Comparison of ENCODE assay signal across 16 cellular contexts in the genomic region with DNA sequence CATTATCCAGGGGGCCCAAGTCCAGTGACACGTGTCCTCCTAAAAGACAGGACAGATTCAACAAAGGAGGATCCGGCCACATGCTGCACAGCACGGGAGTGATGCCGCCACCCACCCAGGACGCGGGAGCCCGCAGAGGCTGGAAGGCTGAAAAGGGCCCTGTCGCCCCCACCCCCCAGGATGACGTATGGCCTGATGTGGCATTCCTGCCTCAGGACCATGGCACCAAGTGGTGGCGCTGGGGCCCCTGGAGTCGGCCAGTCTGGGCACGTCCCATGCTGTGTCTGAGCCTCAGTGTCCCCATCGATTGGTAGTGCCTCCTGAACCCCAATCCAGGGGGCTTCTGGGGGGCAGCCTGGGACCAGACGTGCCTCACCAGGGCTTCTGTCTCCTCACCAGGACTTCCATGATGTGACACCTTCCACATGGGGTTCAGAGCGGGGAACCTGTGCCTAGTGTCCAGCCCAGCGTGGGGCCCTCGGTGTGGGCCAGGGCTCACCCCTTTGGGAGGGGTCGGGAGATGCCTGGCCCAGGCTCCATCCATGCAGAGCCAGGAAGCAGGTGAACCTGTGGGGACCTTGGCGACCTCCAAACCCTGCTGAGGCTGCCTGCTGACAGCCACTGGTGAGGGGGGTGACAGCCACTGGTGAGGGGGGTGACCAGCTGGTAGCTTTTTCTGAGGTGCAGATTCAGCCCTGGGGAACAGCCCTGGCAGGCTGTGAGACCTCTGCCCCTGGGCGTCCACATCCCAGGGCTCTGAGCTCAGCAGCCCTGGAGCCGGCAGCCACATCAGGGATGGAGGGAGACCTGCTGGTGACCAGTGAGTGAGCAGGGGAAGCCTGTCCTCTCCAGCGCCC.
DNase-seq lines count a peak whose midpoint lies in the region; ATAC-seq and TF ChIP-seq lines count a peak whose summit lies in the region.
"Had no signal": no experiment of that assay in that cellular context is flagged by ENCODE, and none has a peak within 500 bp of the region (broad histone marks: within the 10 kb centered on the region; RNA-seq: fewer than 3 reads in every experiment).

No MANE protein-coding gene starts in this region.

- DNase-seq in activated CD4-positive, alpha-beta T cell treated with anti-CD3 and anti-CD28 coated beads for 36 hours: peak; percentile 3
- no peak for DNase-seq in activated CD4-positive, alpha-beta T cell treated with anti-CD3 and anti-CD28 coated beads for 4 hours
- DNase-seq in colonic mucosa: peak; percentile 13
- peak; percentile 81 for DNase-seq in mesenteric fat pad (ENCODE audit: low spot score)
- peak; percentile 12 to 20 for DNase-seq in thyroid gland
- no peak for DNase-seq in NOMO-1 (lab: John Stamatoyannopoulos, UW; ENCODE audit: unreplicated experiment in 2 of 2)
- DNase-seq: caudate nucleus, esophagus squamous epithelium, NCI-H1694, NCI-H774, retina, SHP77, substantia nigra had no signal

- no peak overlapping the region for H3K27ac ChIP-seq in colonic mucosa
- peak overlapping the region; percentile 75 to 85 (median 77) for H3K27ac ChIP-seq in thyroid gland
- H3K27ac ChIP-seq: esophagus squamous epithelium had no signal

- POLR2A ChIA-PET in activated CD4-positive, alpha-beta T cell treated with anti-CD3 and anti-CD28 coated beads for 36 hours (lab: Charles Lee): interaction anchor here (0.6 kb wide), 1 partner anchor 39 kb away, joined by 3 read pairs; no protein-coding TSS in a partner anchor

- intact Hi-C loops in activated CD4-positive, alpha-beta T cell treated with anti-CD3 and anti-CD28 coated beads for 36 hours (cut with DNase I, micrococcal nuclease): loop anchor here in 1 of 2 experiments (10.0 kb wide), 1 partner anchor 325 kb away; no protein-coding TSS in a partner anchor
- intact Hi-C loops in colonic mucosa (cut with DNase I): loop anchor here (10.0 kb wide), 1 partner anchor 315 kb away; no protein-coding TSS in a partner anchor
- intact Hi-C loops in thyroid gland (cut with DNase I): loop anchor here (10.0 kb wide), 1 partner anchor 315 kb away; no protein-coding TSS in a partner anchor

- no peaks in the 10 kb centered on the region for H3K27me3 Mint-ChIP-seq in activated CD4-positive, alpha-beta T cell treated with anti-CD3 and anti-CD28 coated beads for 36 hours

- no peak for TF ChIP-seq CTCF in colonic mucosa (IDR thresholded peaks at IDR 0.05)
- TF ChIP-seq CTCF in thyroid gland (IDR thresholded peaks at IDR 0.05): no peak

- H3K4me1 Mint-ChIP-seq in activated CD4-positive, alpha-beta T cell treated with anti-CD3 and anti-CD28 coated beads for 36 hours: no peaks in the 10 kb centered on the region

- TF ChIP-seq POLR2A in thyroid gland (IDR thresholded peaks at IDR 0.05): no peak

- no peak overlapping the region for H3K27ac Mint-ChIP-seq in activated CD4-positive, alpha-beta T cell treated with anti-CD3 and anti-CD28 coated beads for 36 hours

- no peak overlapping the region for H3K4me3 Mint-ChIP-seq in activated CD4-positive, alpha-beta T cell treated with anti-CD3 and anti-CD28 coated beads for 36 hours

- ATAC-seq in activated CD4-positive, alpha-beta T cell treated with anti-CD3 and anti-CD28 coated beads for 36 hours: no peak
- ATAC-seq in HG03039 (IDR thresholded peaks at IDR 0.05; ENCODE audit: unreplicated experiment) (no peak), HG03442 (IDR thresholded peaks at IDR 0.05; ENCODE audit: unreplicated experiment) (no peak)
- ATAC-seq: K562 had no signal

- CTCF ChIA-PET in activated CD4-positive, alpha-beta T cell treated with anti-CD3 and anti-CD28 coated beads for 36 hours (lab: Charles Lee): interaction anchor here (0.6 kb wide), 1 partner anchor 11 kb away, joined by 3 read pairs; no protein-coding TSS in a partner anchor

- no peaks in the 10 kb centered on the region for H3K9me3 ChIP-seq in colonic mucosa
- no peaks in the 10 kb centered on the region for H3K9me3 ChIP-seq in thyroid gland
- H3K9me3 ChIP-seq: esophagus squamous epithelium had no signal

- WGBS in thyroid gland, 2 donors: 88 to 94% methylated on average over 11 to 14 of the region's 22 CpGs

- no peaks in the 10 kb centered on the region for H3K27me3 ChIP-seq in colonic mucosa
- no peaks in the 10 kb centered on the region for H3K27me3 ChIP-seq in thyroid gland

- H3K4me1 ChIP-seq in colonic mucosa (no peaks in the 10 kb centered on the region), thyroid gland (peaks cover 35 to 48% of the 10 kb centered on the region in 2 donors)

- no peaks in the 10 kb centered on the region for H3K9me3 Mint-ChIP-seq in activated CD4-positive, alpha-beta T cell treated with anti-CD3 and anti-CD28 coated beads for 36 hours (ENCODE audit: low read depth)

- H3K36me3 Mint-ChIP-seq in activated CD4-positive, alpha-beta T cell treated with anti-CD3 and anti-CD28 coated beads for 36 hours (ENCODE audit: low read depth): no peaks in the 10 kb centered on the region

- H3K4me3 ChIP-seq in colonic mucosa (no peak overlapping the region), thyroid gland (replicated peaks in 1 of 3) (no peak overlapping the region)
- H3K4me3 ChIP-seq: esophagus squamous epithelium, K562 had no signal

- no peaks in the 10 kb centered on the region for H3K36me3 ChIP-seq in colonic mucosa
- H3K36me3 ChIP-seq in thyroid gland: no peaks in the 10 kb centered on the region
- H3K36me3 ChIP-seq: esophagus squamous epithelium had no signal

- no peak overlapping the region for H3K9ac ChIP-seq in colonic mucosa (ENCODE audit: low read depth in 2 of 2, low read length in 2 of 2)

Comparison
In these comparisons a context has a peak if more than half of its experiments do, and no peak if none do; other contexts are left out.
1. DNase-seq: peak in activated CD4-positive, alpha-beta T cell treated with anti-CD3 and anti-CD28 coated beads for 36 hours (single experiment), colonic mucosa (single experiment), mesenteric fat pad (single experiment) and thyroid gland (2 of 2); none in activated CD4-positive, alpha-beta T cell treated with anti-CD3 and anti-CD28 coated beads for 4 hours (0 of 2) and NOMO-1 (0 of 2).